35 cellular contexts compared by ENCODE assay signal in genomic region chr17:12507046-12507445, GRCh38.
"Had no signal": no experiment of that assay in that cellular context is flagged by ENCODE, and none has a peak within 500 bp of the region (broad histone marks: within the 10 kb centered on the region; RNA-seq: fewer than 3 reads in every experiment).

No MANE protein-coding gene starts in this region.

- H3K4me1 Mint-ChIP-seq: activated CD4-positive, alpha-beta T cell treated with anti-CD3 and anti-CD28 coated beads for 36 hours; activated CD4-positive, alpha-beta T cell treated with anti-CD3 and anti-CD28 coated beads, Interleukin-2, amount 10 ng/mL, durations not matched to agents 24 days and 14 days; activated CD8-positive, alpha-beta memory T cell treated with anti-CD3 and anti-CD28 coated beads, Interleukin-2, amount 10 ng/mL, durations not matched to agents 7 days and 5 days; activated naive CD4-positive, alpha-beta T cell treated with anti-CD3 and anti-CD28 coated beads, Interleukin-2, amount 50 U/mL, for 24 hours; activated naive CD8-positive, alpha-beta T cell treated with anti-CD3 and anti-CD28 coated beads for 36 hours; activated naive CD8-positive, alpha-beta T cell treated with anti-CD3 and anti-CD28 coated beads, Interleukin-2, amount 50 U/mL, for 24 hours; brain; T-helper 17 cell had no signal

- H3K9me3 Mint-ChIP-seq: brain had no signal

- H3K4me1 ChIP-seq: adrenal gland, breast epithelium, colonic mucosa, foreskin keratinocyte, gastrocnemius medialis had no signal

- H3K36me3 ChIP-seq: adrenal gland, ascending aorta, breast epithelium, cardiac muscle cell, colonic mucosa, gastrocnemius medialis had no signal

- H3K9me3 ChIP-seq: adrenal gland, ascending aorta, breast epithelium, colonic mucosa, gastrocnemius medialis had no signal

- H3K27ac Mint-ChIP-seq: activated CD4-positive, alpha-beta memory T cell treated with anti-CD3 and anti-CD28 coated beads for 36 hours; activated CD4-positive, alpha-beta T cell treated with anti-CD3 and anti-CD28 coated beads for 36 hours; activated CD4-positive, alpha-beta T cell treated with anti-CD3 and anti-CD28 coated beads, Interleukin-2, amount 10 ng/mL, durations not matched to agents 24 days and 14 days; activated CD8-positive, alpha-beta memory T cell treated with anti-CD3 and anti-CD28 coated beads, Interleukin-2, amount 10 ng/mL, durations not matched to agents 7 days and 5 days; activated CD8-positive, alpha-beta T cell treated with anti-CD3 and anti-CD28 coated beads, Interleukin-2, amount 10 ng/mL, durations not matched to agents 7 days and 5 days; activated naive CD4-positive, alpha-beta T cell treated with anti-CD3 and anti-CD28 coated beads for 36 hours; activated naive CD4-positive, alpha-beta T cell treated with anti-CD3 and anti-CD28 coated beads, Interleukin-2, amount 50 U/mL, for 24 hours; activated naive CD8-positive, alpha-beta T cell treated with anti-CD3 and anti-CD28 coated beads for 36 hours; activated naive CD8-positive, alpha-beta T cell treated with anti-CD3 and anti-CD28 coated beads, Interleukin-2, amount 50 U/mL, for 24 hours; activated T-helper 1 cell treated with anti-CD3 and anti-CD28 coated beads, Interleukin-12 subunit alpha, Interleukin-12 subunit beta, Interleukin-2, Interleukin-4 antibody, amounts not matched to agents 30 ng/mL and 10 ng/mL and 1 ng/mL, durations not matched to agents 14 hours and 24 hours and 36 hours; activated T-helper 2 cell treated with anti-CD3 and anti-CD28 coated beads, Interferon-gamma antibody, Interleukin-2, Interleukin-4, amounts not matched to agents 10 μg/mL and 5 μg/mL and 100 μg/mL, durations not matched to agents 14 hours and 24 hours and 36 hours; brain; T-helper 17 cell had no signal

- H3K27me3 Mint-ChIP-seq: activated CD4-positive, alpha-beta memory T cell treated with anti-CD3 and anti-CD28 coated beads for 36 hours; activated CD4-positive, alpha-beta T cell treated with anti-CD3 and anti-CD28 coated beads for 36 hours; activated CD4-positive, alpha-beta T cell treated with anti-CD3 and anti-CD28 coated beads, Interleukin-2, amount 10 ng/mL, durations not matched to agents 24 days and 14 days; activated CD8-positive, alpha-beta memory T cell treated with anti-CD3 and anti-CD28 coated beads, Interleukin-2, amount 10 ng/mL, durations not matched to agents 7 days and 5 days; activated naive CD4-positive, alpha-beta T cell treated with anti-CD3 and anti-CD28 coated beads, Interleukin-2, amount 50 U/mL, for 24 hours; activated naive CD8-positive, alpha-beta T cell treated with anti-CD3 and anti-CD28 coated beads for 36 hours; activated naive CD8-positive, alpha-beta T cell treated with anti-CD3 and anti-CD28 coated beads, Interleukin-2, amount 50 U/mL, for 24 hours; T-helper 17 cell had no signal

- H3K36me3 Mint-ChIP-seq: activated CD4-positive, alpha-beta memory T cell treated with anti-CD3 and anti-CD28 coated beads for 36 hours; activated CD8-positive, alpha-beta memory T cell treated with anti-CD3 and anti-CD28 coated beads, Interleukin-2, amount 10 ng/mL, durations not matched to agents 7 days and 5 days; activated naive CD4-positive, alpha-beta T cell treated with anti-CD3 and anti-CD28 coated beads, Interleukin-2, amount 50 U/mL, for 24 hours; activated naive CD8-positive, alpha-beta T cell treated with anti-CD3 and anti-CD28 coated beads for 36 hours; brain had no signal

- FAIRE-seq: endometrium, endothelial cell of umbilical vein had no signal

- H3K4me3 Mint-ChIP-seq: activated CD4-positive, alpha-beta memory T cell treated with anti-CD3 and anti-CD28 coated beads for 36 hours; activated CD4-positive, alpha-beta T cell treated with anti-CD3 and anti-CD28 coated beads for 36 hours; activated CD4-positive, alpha-beta T cell treated with anti-CD3 and anti-CD28 coated beads, Interleukin-2, amount 10 ng/mL, durations not matched to agents 24 days and 14 days; activated CD8-positive, alpha-beta memory T cell treated with anti-CD3 and anti-CD28 coated beads, Interleukin-2, amount 10 ng/mL, durations not matched to agents 7 days and 5 days; activated CD8-positive, alpha-beta T cell treated with anti-CD3 and anti-CD28 coated beads, Interleukin-2, amount 10 ng/mL, durations not matched to agents 7 days and 5 days; activated naive CD4-positive, alpha-beta T cell treated with anti-CD3 and anti-CD28 coated beads for 36 hours; activated naive CD4-positive, alpha-beta T cell treated with anti-CD3 and anti-CD28 coated beads, Interleukin-2, amount 50 U/mL, for 24 hours; activated naive CD8-positive, alpha-beta T cell treated with anti-CD3 and anti-CD28 coated beads for 36 hours; activated naive CD8-positive, alpha-beta T cell treated with anti-CD3 and anti-CD28 coated beads, Interleukin-2, amount 50 U/mL, for 24 hours; activated T-helper 1 cell treated with anti-CD3 and anti-CD28 coated beads, Interleukin-12 subunit alpha, Interleukin-12 subunit beta, Interleukin-2, Interleukin-4 antibody, amounts not matched to agents 30 ng/mL and 10 ng/mL and 1 ng/mL, durations not matched to agents 14 hours and 24 hours and 36 hours; brain; T-helper 17 cell had no signal

- H3K27ac ChIP-seq: adrenal gland, ascending aorta, breast epithelium, cardiac muscle cell, colonic mucosa, foreskin keratinocyte, gastrocnemius medialis had no signal

- ATAC-seq: activated CD4-positive, alpha-beta T cell treated with anti-CD3 and anti-CD28 coated beads for 36 hours; activated CD8-positive, alpha-beta memory T cell treated with anti-CD3 and anti-CD28 coated beads, Interleukin-2, amount 10 ng/mL, durations not matched to agents 7 days and 5 days; activated CD8-positive, alpha-beta T cell treated with anti-CD3 and anti-CD28 coated beads, Interleukin-2, amount 10 ng/mL, durations not matched to agents 7 days and 5 days; activated naive CD8-positive, alpha-beta T cell treated with anti-CD3 and anti-CD28 coated beads, Interleukin-2, amount 50 U/mL, for 24 hours; esophagus mucosa; foreskin keratinocyte; gastrocnemius medialis; T-helper 17 cell had no signal

- DNase-seq: activated CD4-positive, alpha-beta memory T cell treated with anti-CD3 and anti-CD28 coated beads for 36 hours; activated CD4-positive, alpha-beta T cell treated with anti-CD3 and anti-CD28 coated beads for 36 hours; activated CD4-positive, alpha-beta T cell treated with anti-CD3 and anti-CD28 coated beads, Interleukin-2, amount 10 ng/mL, durations not matched to agents 24 days and 14 days; activated CD4-positive, CD25-positive, alpha-beta regulatory T cell; activated CD4-positive, CD25-positive, alpha-beta regulatory T cell treated with anti-CD3 and anti-CD28 coated beads, Interleukin-2, amount 50 U/mL, for 72 hours; activated CD8-positive, alpha-beta memory T cell treated with anti-CD3 and anti-CD28 coated beads, Interleukin-2, amount 10 ng/mL, durations not matched to agents 7 days and 5 days; activated CD8-positive, alpha-beta memory T cell treated with anti-CD3 and anti-CD28 coated beads, Interleukin-2, amount 50 U/mL, for 4 hours; activated CD8-positive, alpha-beta T cell treated with anti-CD3 and anti-CD28 coated beads, Interleukin-2, amount 10 ng/mL, durations not matched to agents 7 days and 5 days; activated effector memory CD4-positive, alpha-beta T cell treated with anti-CD3 and anti-CD28 coated beads, Interleukin-2, amount 50 U/mL, for 16 hours; activated naive CD4-positive, alpha-beta T cell treated with anti-CD3 and anti-CD28 coated beads for 36 hours; activated naive CD8-positive, alpha-beta T cell treated with anti-CD3 and anti-CD28 coated beads for 36 hours; activated naive CD8-positive, alpha-beta T cell treated with anti-CD3 and anti-CD28 coated beads, Interleukin-2, amount 50 U/mL, for 24 hours; activated T-cell treated with anti-CD3 and anti-CD28 coated beads, Interleukin-2, amount 50 U/mL, for 1 hour; activated T-cell treated with anti-CD3 and anti-CD28 coated beads, Interleukin-2, amount 50 U/mL, for 48 hours; adrenal gland; amygdala; central memory CD4-positive, alpha-beta T cell; cerebellar nuclear complex; colonic mucosa; effector CD8-positive, alpha-beta T cell; foreskin keratinocyte; gastrocnemius medialis; glutamatergic neuron; T-helper 1 cell; T-helper 17 cell had no signal

- H3K4me3 ChIP-seq: adrenal gland, ascending aorta, breast epithelium, cardiac muscle cell, colonic mucosa, gastrocnemius medialis had no signal

- H3K27me3 ChIP-seq: adrenal gland, ascending aorta, breast epithelium, cardiac muscle cell, colonic mucosa, foreskin keratinocyte, gastrocnemius medialis had no signal
